In the genomic region with DNA sequence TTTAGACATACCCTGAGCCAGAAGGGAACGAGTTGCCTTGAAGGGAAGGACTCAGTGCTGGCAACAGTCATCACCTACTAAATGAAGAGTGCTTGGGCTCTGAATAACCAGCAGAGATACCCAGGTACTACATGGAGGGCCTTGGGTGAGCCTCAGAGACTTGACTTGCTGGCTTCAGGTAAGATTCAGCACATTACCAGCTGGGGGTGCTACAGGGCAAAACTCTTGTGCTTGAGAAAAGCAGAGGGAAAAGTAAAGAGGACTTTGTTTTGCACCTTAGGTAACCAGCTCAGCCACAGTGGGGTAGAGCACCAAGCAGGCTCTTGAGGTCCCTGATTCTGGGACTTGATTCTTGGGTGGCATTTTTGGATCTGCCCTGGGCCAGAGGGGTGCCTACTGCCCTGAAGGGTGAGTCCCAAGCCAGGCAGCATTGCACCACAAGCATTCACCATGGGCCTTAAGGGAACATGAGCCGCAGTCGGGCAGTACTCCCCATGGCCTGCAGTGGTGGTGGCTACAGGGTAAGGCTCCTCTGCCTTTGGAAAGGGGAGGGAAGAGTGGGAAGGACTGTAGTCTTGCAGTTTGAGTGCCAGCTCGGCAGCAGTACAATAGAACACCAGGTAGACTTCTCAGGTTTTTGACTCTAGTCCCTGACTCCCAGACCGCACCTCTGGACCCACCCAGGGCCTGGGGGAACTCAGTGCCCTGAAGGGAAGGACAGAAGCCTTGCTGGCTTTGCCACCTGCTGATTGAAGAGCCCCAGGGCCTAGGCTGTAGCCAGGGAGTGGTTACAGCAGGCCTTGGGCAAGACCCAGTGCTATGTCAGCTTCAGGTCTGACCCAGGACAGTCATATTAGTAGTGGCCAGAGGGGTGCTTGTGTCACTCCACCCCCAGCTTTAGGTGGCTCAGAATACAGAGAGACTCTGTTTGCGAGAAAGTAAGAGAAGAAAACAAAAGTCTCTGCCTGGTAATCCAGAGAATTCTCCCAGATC, we compare ENCODE assay signal across 15 cellular contexts. TPM values are rescaled to one million over a fixed set of nuclear protein-coding genes. Genes with fewer than 3 reads are reported as not detected.
DNase-seq lines count a peak whose midpoint lies in the region; ATAC-seq and TF ChIP-seq lines count a peak whose summit lies in the region.
"Had no signal": no experiment of that assay in that cellular context is flagged by ENCODE, and none has a peak within 500 bp of the region (broad histone marks: within the 10 kb centered on the region; RNA-seq: fewer than 3 reads in every experiment).

No MANE protein-coding gene starts in this region.

- H3K4me1 ChIP-seq in body of pancreas = peaks cover 12% of the 10 kb centered on the region
- no peaks in the 10 kb centered on the region for H3K4me1 ChIP-seq in mucosa of descending colon (ENCODE audit: low read depth)

- H3K4me3 ChIP-seq in GM06990 (replicated peaks; ENCODE audit: low read depth, low read length) = no peak overlapping the region
- no peak overlapping the region for H3K4me3 ChIP-seq in body of pancreas
- no peak overlapping the region for H3K4me3 ChIP-seq in mucosa of descending colon
- H3K4me3 ChIP-seq: dorsolateral prefrontal cortex had no signal

- 67 to 68% methylated on average over 6 of the region's 6 CpGs for WGBS in body of pancreas, 2 donors

- H3K36me3 ChIP-seq in GM06990 (ENCODE audit: control insufficient read depth, insufficient read depth, low read length) (no peaks in the 10 kb centered on the region), body of pancreas (replicated peaks in 1 of 2; ENCODE audit: insufficient read depth in 1 of 2, low read depth in 2 of 2) (no peaks in the 10 kb centered on the region), mucosa of descending colon (ENCODE audit: low read depth) (no peaks in the 10 kb centered on the region)

- intact Hi-C loops in body of pancreas (cut with DNase I) = no loop called here
- intact Hi-C loops in mucosa of descending colon (cut with DNase I, micrococcal nuclease) = no loop called here

- H3K27me3 ChIP-seq in GM06990 (replicated peaks; ENCODE audit: control insufficient read depth, insufficient read depth, low read length) (no peaks in the 10 kb centered on the region), body of pancreas (no peaks in the 10 kb centered on the region)

- H3K9me3 ChIP-seq in body of pancreas = no peaks in the 10 kb centered on the region
- no peaks in the 10 kb centered on the region for H3K9me3 ChIP-seq in mucosa of descending colon

- DNase-seq in GM06990 (ENCODE audit: extremely low read depth, insufficient read length) (no peak), HT-29 (ENCODE audit: low spot score) (peak; percentile 38), body of pancreas (peak; percentile 60 to 78 (median 73)), mucosa of descending colon (peak in 1 of 3 donors; percentile 55), NCI-H1417 (lab: John Stamatoyannopoulos, UW) (no peak)
- DNase-seq: amniotic stem cell; CD8-positive, alpha-beta memory T cell; dorsolateral prefrontal cortex; foreskin fibroblast; NCI-H1436 treated with DMSO at 0.1 percent for 48 hours; SHP77; substantia nigra had no signal

- peak; percentile 89 for ATAC-seq in body of pancreas
- ATAC-seq in mucosa of descending colon = peak; percentile 72
- ATAC-seq in HG02970 (IDR thresholded peaks at IDR 0.05; ENCODE audit: low FRiP score, unreplicated experiment) = no peak
- no peak for ATAC-seq in GM19324 (IDR thresholded peaks at IDR 0.05; ENCODE audit: low FRiP score, unreplicated experiment)
- ATAC-seq: natural killer cell treated with Interleukin-12 subunit alpha and Interleukin-12 subunit beta and Interleukin-15 and Interleukin-18, amount 100 ng/mL, for 72 hours had no signal

- TF ChIP-seq CTCF in GM06990 (IDR thresholded peaks at IDR 0.05; ENCODE audit: insufficient read depth, low read length, poor library complexity, severe bottlenecking) = peak; percentile 34
- peak; percentile 32 to 71 (median 55) for TF ChIP-seq CTCF in body of pancreas (IDR thresholded peaks at IDR 0.05)
- no peak for TF ChIP-seq CTCF in mucosa of descending colon (IDR thresholded peaks at IDR 0.05)

- peak overlapping the region in 2 of 4 donors; percentile 25 to 56 for H3K27ac ChIP-seq in body of pancreas
- H3K27ac ChIP-seq: dorsolateral prefrontal cortex had no signal

- no peak for TF ChIP-seq POLR2A in body of pancreas (IDR thresholded peaks at IDR 0.05)

RNA-seq across cellular contexts. Expression of a gene that starts 22.7 kb away (rescaled TPM):
- total RNA-seq in HT-29 (2014; rRNA removed; shearing (Covaris generic)) = 57.5 and 70.8 TPM in 2 replicates
- total RNA-seq in body of pancreas (10 to 100 TPM; 30.4 to 34.6 TPM), mucosa of descending colon (100 to 1,000 TPM in 1 of 3 donors, 10 to 100 TPM in 2; 67.0 to 120 (median 99.6) TPM)

RNA-seq across cellular contexts. Expression of a gene that starts 40.5 kb away (rescaled TPM):
- 1,193 and 1,327 TPM in 2 replicates for total RNA-seq in HT-29 (2014; rRNA removed; shearing (Covaris generic))
- total RNA-seq in body of pancreas (100 to 1,000 TPM; 660 to 806 TPM), mucosa of descending colon (100 to 1,000 TPM; 562 to 797 (median 736) TPM)

Comparison
In these comparisons a context has a peak if more than half of its experiments do, and no peak if none do; other contexts are left out.
1. DNase-seq: peak in HT-29 (single experiment) and body of pancreas (4 of 4); none in GM06990 (single experiment) and NCI-H1417 (0 of 3).
2. ATAC-seq: peak in body of pancreas (single experiment) and mucosa of descending colon (single experiment); none in HG02970 (single experiment) and GM19324 (single experiment).